3 cellular contexts compared by ENCODE assay signal in the genomic region with DNA sequence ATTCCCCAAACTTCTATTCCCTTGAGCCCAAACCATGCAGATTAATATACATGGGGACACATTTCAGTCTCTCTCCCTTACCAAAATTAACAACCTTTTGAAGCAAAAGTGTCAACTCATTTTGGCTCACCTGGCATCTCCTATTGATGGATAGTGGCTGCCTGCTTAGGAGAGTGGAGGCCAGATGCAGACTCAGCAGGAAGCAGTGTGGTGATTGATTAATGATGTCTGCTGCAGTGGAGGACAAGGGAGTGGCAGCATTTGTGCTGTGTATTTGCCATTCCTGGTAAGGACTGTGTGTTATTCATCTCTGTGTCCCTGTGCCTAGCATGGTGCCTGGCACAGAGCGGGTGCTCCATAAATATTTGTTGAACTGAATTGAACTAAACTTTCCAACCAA.
TF ChIP-seq lines count a peak whose summit lies in the region.

No MANE protein-coding gene starts in this region.

TF ChIP-seq in GM23338, 12 proteins besides CTCF, POLR2A, EP300 and RAD21 (continues in another document):
- TF ChIP-seq POLR2AphosphoS5 (IDR thresholded peaks at IDR 0.05; ENCODE audit: low read depth) (no peak), JUNB (IDR thresholded peaks at IDR 0.05; ENCODE audit: unreplicated experiment) (no peak), EZH2phosphoT487 (IDR thresholded peaks at IDR 0.05; ENCODE audit: unreplicated experiment) (no peak), STAT1 (IDR thresholded peaks at IDR 0.05; ENCODE audit: unreplicated experiment) (no peak)
- TF ChIP-seq, protein P1, sequence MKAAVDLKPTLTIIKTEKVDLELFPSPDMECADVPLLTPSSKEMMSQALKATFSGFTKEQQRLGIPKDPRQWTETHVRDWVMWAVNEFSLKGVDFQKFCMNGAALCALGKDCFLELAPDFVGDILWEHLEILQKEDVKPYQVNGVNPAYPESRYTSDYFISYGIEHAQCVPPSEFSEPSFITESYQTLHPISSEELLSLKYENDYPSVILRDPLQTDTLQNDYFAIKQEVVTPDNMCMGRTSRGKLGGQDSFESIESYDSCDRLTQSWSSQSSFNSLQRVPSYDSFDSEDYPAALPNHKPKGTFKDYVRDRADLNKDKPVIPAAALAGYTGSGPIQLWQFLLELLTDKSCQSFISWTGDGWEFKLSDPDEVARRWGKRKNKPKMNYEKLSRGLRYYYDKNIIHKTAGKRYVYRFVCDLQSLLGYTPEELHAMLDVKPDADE (IDR thresholded peaks at IDR 0.05): no peak

TF ChIP-seq in K562, 482 proteins besides CTCF, POLR2A, EP300 and RAD21:
- TF ChIP-seq TBL1XR1 (IDR thresholded peaks at IDR 0.05; ENCODE audit: low read length in 2 of 2) (no peak), ZBTB17 (CRISPR knock-in tag; IDR thresholded peaks at IDR 0.05) (peak; percentile 76), ZNF23 (CRISPR knock-in tag; IDR thresholded peaks at IDR 0.05) (peak; percentile 66; the same call in 1 of the 2 replicates)

TF ChIP-seq in H1, 55 proteins besides CTCF, POLR2A, EP300 and RAD21:
- TF ChIP-seq MAFK (IDR thresholded peaks at IDR 0.05; ENCODE audit: low read depth, low read length): peak; percentile 59; the same call in 1 of the 2 replicates
- TF ChIP-seq SP2 (IDR thresholded peaks at IDR 0.05; ENCODE audit: low read length): no peak
- peak; percentile 26; the same call in 1 of the 2 replicates for TF ChIP-seq SRF (IDR thresholded peaks at IDR 0.05; ENCODE audit: low read depth, low read length)
